Comparison of ENCODE assay signal across 8 cellular contexts in genomic region chr20:52410182-52410647, GRCh38.
DNase-seq lines count a peak whose midpoint lies in the region; ATAC-seq, FAIRE-seq and TF ChIP-seq lines count a peak whose summit lies in the region.

No MANE protein-coding gene starts in this region.

- H3K9me3 Mint-ChIP-seq in astrocyte (ENCODE audit: unreplicated experiment): peaks cover 4% of the 10 kb centered on the region

- H3K9ac ChIP-seq in astrocyte (ENCODE audit: low read length): no peak overlapping the region

- no peaks in the 10 kb centered on the region for H3K27me3 ChIP-seq in astrocyte (ENCODE audit: insufficient read depth, low read length)

- H3K4me2 ChIP-seq in astrocyte (ENCODE audit: low read length): no peak overlapping the region

- no peak for ATAC-seq in GM18909 (IDR thresholded peaks at IDR 0.05; ENCODE audit: poor library complexity, unreplicated experiment)

- H3K4me3 Mint-ChIP-seq in astrocyte (ENCODE audit: unreplicated experiment): no peak overlapping the region

- no peak overlapping the region for H3K27ac Mint-ChIP-seq in astrocyte (ENCODE audit: unreplicated experiment)

- H2AFZ ChIP-seq in astrocyte (ENCODE audit: low read depth, low read length): no peak overlapping the region

- no peaks in the 10 kb centered on the region for H3K4me1 ChIP-seq in astrocyte (ENCODE audit: insufficient read depth, low read length)

- no peaks in the 10 kb centered on the region for H3K79me2 ChIP-seq in astrocyte (ENCODE audit: insufficient read depth, low read length)

- TF ChIP-seq CTCF in astrocyte (IDR thresholded peaks at IDR 0.05; ENCODE audit: insufficient read depth, low read depth, low read length): no peak

- H3K36me3 Mint-ChIP-seq in astrocyte (ENCODE audit: low read depth, unreplicated experiment): no peaks in the 10 kb centered on the region

- H3K4me3 ChIP-seq in astrocyte (ENCODE audit: insufficient read depth, low read depth, low read length) (no peak overlapping the region), skin epidermis (no peak overlapping the region)

- no peaks in the 10 kb centered on the region for H3K9me3 ChIP-seq in astrocyte (ENCODE audit: insufficient read depth, low read depth, low read length)

- no peaks in the 10 kb centered on the region for H4K20me1 ChIP-seq in astrocyte (ENCODE audit: insufficient read depth, low read length)

- H3K27ac ChIP-seq in astrocyte (ENCODE audit: low read depth, low read length) (no peak overlapping the region), skin epidermis (peak overlapping the region in 12 of 21 experiments; percentile 31 to 88 (median 54))

- H3K27me3 Mint-ChIP-seq in astrocyte (ENCODE audit: low read depth, unreplicated experiment): no peaks in the 10 kb centered on the region

- peak; percentile 41 for FAIRE-seq in astrocyte (lab: Jason Lieb, UNC)

- H3K4me1 Mint-ChIP-seq in astrocyte (ENCODE audit: low read depth, unreplicated experiment): no peaks in the 10 kb centered on the region

- peak; percentile 0 for DNase-seq in CMK (ENCODE audit: low read depth)
- peak; percentile 36 for DNase-seq in T-helper 9 cell
- DNase-seq in astrocyte (ENCODE audit: low read depth): peak; percentile 74
- DNase-seq in mucosa of gallbladder (ENCODE audit: low spot score): no peak
- no peak for DNase-seq in EL
- DNase-seq in hepatic stellate cell (ENCODE audit: low spot score): no peak

- no peaks in the 10 kb centered on the region for H3K36me3 ChIP-seq in astrocyte (ENCODE audit: insufficient read depth, low read length)

Comparison
In these comparisons a context has a peak if more than half of its experiments do, and no peak if none do; other contexts are left out.
1. DNase-seq: peak in CMK (single experiment), T-helper 9 cell (single experiment) and astrocyte (single experiment); none in mucosa of gallbladder (single experiment), EL (single experiment) and hepatic stellate cell (single experiment).